1 cellular context compared by ENCODE assay signal in the genomic region with DNA sequence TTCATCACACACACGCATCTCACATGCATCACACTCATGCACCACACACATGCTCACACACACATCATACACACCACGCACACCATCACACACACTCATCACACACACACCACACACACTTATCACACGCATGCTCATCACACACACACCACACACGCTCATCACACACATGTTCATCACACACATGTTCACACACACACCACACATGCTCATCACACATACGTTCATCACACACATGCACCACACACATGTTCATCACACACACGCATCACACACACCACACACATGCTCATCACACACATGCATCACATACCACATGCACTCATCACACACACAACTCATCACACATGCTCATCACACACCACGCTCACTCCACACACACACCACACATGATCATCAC.
A peak's percentile ranks its signal among the peaks of the same experiment; 100 is the strongest.
TF ChIP-seq lines count a peak whose summit lies in the region.

No MANE protein-coding gene starts in this region.

TF ChIP-seq in HEK293, 187 proteins besides CTCF, POLR2A, EP300 and RAD21:
- TF ChIP-seq, protein P1, sequence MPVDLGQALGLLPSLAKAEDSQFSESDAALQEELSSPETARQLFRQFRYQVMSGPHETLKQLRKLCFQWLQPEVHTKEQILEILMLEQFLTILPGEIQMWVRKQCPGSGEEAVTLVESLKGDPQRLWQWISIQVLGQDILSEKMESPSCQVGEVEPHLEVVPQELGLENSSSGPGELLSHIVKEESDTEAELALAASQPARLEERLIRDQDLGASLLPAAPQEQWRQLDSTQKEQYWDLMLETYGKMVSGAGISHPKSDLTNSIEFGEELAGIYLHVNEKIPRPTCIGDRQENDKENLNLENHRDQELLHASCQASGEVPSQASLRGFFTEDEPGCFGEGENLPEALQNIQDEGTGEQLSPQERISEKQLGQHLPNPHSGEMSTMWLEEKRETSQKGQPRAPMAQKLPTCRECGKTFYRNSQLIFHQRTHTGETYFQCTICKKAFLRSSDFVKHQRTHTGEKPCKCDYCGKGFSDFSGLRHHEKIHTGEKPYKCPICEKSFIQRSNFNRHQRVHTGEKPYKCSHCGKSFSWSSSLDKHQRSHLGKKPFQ (tag by site-specific recombination; IDR thresholded peaks at IDR 0.05), result peak; percentile 73
- no peak for TF ChIP-seq ZNF701 (tag by site-specific recombination; IDR thresholded peaks at IDR 0.05)
